Comparison of ENCODE assay signal across 19 cellular contexts in the genomic region with DNA sequence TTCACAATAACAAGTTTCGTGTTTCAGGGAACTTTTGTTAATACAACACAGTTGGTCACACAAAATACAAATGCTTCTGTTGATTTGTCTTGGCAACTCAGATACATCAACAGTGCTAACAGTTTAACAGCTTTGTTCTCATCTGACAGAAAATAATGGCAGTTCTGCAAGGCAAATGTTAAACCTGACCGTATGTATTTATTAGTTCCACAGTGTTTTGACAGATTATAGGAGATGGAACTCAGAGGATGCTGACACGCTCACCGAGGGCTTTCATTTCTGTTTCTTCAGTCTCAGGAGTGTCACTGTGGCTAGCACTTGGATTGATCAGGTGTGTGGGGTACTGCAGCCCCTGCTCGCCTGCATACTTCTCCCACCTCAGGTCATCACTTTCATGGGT.
"Had no signal": no experiment of that assay in that cellular context is flagged by ENCODE, and none has a peak within 500 bp of the region (broad histone marks: within the 10 kb centered on the region; RNA-seq: fewer than 3 reads in every experiment).

No MANE protein-coding gene starts in this region.

- DNase-seq: colonic mucosa; effector CD8-positive, alpha-beta T cell; endodermal cell; foreskin fibroblast; gastrocnemius medialis; head of caudate nucleus; kidney; natural killer cell; stimulated activated CD4-positive, alpha-beta T cell treated with anti-CD3 and anti-CD28 coated beads, Interleukin-12 subunit alpha, Interleukin-12 subunit beta, amount 100 ng/mL, for 4 hours; stimulated activated CD4-positive, alpha-beta T cell treated with anti-CD3 and anti-CD28 coated beads, Interleukin-2, amount 100 ng/mL, for 24 hours; stimulated activated CD4-positive, alpha-beta T cell treated with anti-CD3 and anti-CD28 coated beads, Interleukin-4, amount 100 ng/mL, for 24 hours; stimulated activated naive CD4-positive, alpha-beta T cell treated with Interleukin-2 at 50 U/mL for 16 hours; stomach; thyroid gland; trophoblast cell had no signal

- FAIRE-seq: kidney had no signal

- ATAC-seq: esophagus mucosa; gastrocnemius medialis; left lobe of liver; natural killer cell; sciatic nerve; stimulated activated effector memory CD8-positive, alpha-beta T cell treated with anti-CD3 and anti-CD28 coated beads, Interleukin-12 subunit alpha, Interleukin-12 subunit beta, amount 100 ng/mL, for 72 hours had no signal
